1 cellular context compared by ENCODE assay signal in the genomic region with DNA sequence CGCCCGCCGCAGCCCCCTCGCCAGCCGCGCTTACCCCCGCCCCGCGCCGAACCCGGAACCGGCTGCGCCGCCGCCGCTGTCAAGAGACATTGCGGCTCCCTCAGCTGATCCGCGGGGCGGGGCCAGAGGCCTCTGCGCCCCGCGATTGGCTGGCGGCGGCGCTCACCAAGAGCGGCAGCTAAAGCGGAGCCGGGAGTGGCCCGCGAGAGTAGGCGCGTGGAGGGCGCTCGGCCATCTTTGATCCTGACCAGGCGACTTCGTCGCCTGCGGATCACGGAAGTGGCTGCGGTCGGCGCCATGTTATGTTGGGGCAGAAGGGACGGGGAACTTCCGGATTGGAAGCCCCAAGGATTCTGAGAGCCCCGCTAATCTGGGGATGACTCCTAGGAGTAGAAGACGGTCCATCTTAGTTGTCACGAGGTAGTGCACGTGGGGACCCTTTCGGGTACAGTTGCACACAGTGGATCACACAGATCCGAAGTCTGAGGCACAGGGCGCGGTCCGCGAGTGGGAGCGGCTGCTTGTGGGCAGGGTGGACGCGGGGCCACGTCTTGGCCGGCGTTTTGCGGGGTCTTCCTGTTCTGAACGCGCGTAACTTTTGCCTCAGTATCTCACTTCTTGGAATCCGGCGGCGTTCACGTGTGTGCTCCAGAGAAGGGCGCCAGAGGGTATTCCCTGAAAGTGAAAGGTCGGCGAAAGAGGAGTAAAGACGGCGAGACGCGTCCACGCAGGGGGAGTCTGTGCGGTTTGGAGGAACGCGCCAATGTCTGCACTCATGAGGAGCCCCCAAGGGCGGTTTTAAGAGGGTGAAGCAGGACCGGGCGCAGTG.
A peak's percentile ranks its signal among the peaks of the same experiment; 100 is the strongest.
TF ChIP-seq lines count a peak whose summit lies in the region.

A gene with protein sequence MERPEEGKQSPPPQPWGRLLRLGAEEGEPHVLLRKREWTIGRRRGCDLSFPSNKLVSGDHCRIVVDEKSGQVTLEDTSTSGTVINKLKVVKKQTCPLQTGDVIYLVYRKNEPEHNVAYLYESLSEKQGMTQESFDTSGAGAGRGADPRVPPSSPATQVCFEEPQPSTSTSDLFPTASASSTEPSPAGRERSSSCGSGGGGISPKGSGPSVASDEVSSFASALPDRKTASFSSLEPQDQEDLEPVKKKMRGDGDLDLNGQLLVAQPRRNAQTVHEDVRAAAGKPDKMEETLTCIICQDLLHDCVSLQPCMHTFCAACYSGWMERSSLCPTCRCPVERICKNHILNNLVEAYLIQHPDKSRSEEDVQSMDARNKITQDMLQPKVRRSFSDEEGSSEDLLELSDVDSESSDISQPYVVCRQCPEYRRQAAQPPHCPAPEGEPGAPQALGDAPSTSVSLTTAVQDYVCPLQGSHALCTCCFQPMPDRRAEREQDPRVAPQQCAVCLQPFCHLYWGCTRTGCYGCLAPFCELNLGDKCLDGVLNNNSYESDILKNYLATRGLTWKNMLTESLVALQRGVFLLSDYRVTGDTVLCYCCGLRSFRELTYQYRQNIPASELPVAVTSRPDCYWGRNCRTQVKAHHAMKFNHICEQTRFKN (minus strand): TSS at position 93 of the 829 bp plus-strand sequence. CDS start 277 bp downstream, outside the sequence.

TF ChIP-seq in HepG2, 621 proteins besides CTCF, POLR2A, EP300 and RAD21 (continued from another document and continues in another):
- TF ChIP-seq, protein P1, sequence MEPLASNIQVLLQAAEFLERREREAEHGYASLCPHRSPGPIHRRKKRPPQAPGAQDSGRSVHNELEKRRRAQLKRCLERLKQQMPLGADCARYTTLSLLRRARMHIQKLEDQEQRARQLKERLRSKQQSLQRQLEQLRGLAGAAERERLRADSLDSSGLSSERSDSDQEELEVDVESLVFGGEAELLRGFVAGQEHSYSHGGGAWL (CRISPR knock-in tag; IDR thresholded peaks at IDR 0.05) = 0 out of 2 replicates have a peak, but pooled peaks have one; percentile 35
- TF ChIP-seq ZNF232 (CRISPR knock-in tag; IDR thresholded peaks at IDR 0.05; ENCODE audit: borderline replicate concordance) (peak; percentile 50; the same call in 1 of the 2 replicates), MXD4 (CRISPR knock-in tag; IDR thresholded peaks at IDR 0.05) (peak; percentile 52), ZNF674 (CRISPR knock-in tag; IDR thresholded peaks at IDR 0.05; ENCODE audit: low read depth) (no peak), ZFP82 (CRISPR knock-in tag; IDR thresholded peaks at IDR 0.05; ENCODE audit: borderline replicate concordance) (peak; percentile 38; the same call in 1 of the 2 replicates), ZNF75D (CRISPR knock-in tag; IDR thresholded peaks at IDR 0.05; ENCODE audit: borderline replicate concordance) (no peak), ELF3 (CRISPR knock-in tag; IDR thresholded peaks at IDR 0.05) (peak; percentile 96), MIXL1 (CRISPR knock-in tag; IDR thresholded peaks at IDR 0.05) (0 out of 2 replicates have a peak, but pooled peaks have one; percentile 60), ZFP36 (IDR thresholded peaks at IDR 0.05; ENCODE audit: borderline replicate concordance, low read depth, low read length, partially characterized antibody) (no peak), ZFP62 (CRISPR knock-in tag; IDR thresholded peaks at IDR 0.05) (no peak), ZNF256 (CRISPR knock-in tag; conservative IDR thresholded peaks at IDR 0.05) (no peak), ZNF644 (CRISPR knock-in tag; IDR thresholded peaks at IDR 0.05; ENCODE audit: low read depth) (0 out of 2 replicates have a peak, but pooled peaks have one; percentile 42), RXRB (CRISPR knock-in tag; IDR thresholded peaks at IDR 0.05; ENCODE audit: borderline replicate concordance) (no peak), KDM5B (CRISPR knock-in tag; IDR thresholded peaks at IDR 0.05; ENCODE audit: borderline replicate concordance) (peak; percentile 90), TRIM24 (CRISPR knock-in tag; IDR thresholded peaks at IDR 0.05) (no peak), HOXA3 (CRISPR knock-in tag; IDR thresholded peaks at IDR 0.05) (peak; percentile 98), HIVEP1 (CRISPR knock-in tag; IDR thresholded peaks at IDR 0.05) (peak; percentile 58; the same call in 1 of the 2 replicates), ZNF737 (CRISPR knock-in tag; IDR thresholded peaks at IDR 0.05; ENCODE audit: borderline replicate concordance) (peak; percentile 59; the same call in 1 of the 2 replicates), ZNF615 (CRISPR knock-in tag; IDR thresholded peaks at IDR 0.05; ENCODE audit: borderline replicate concordance) (no peak), SKI (IDR thresholded peaks at IDR 0.05; ENCODE audit: partially characterized antibody) (peak; percentile 44), ZNF234 (CRISPR knock-in tag; conservative IDR thresholded peaks at IDR 0.05) (no peak), RFX1 (IDR thresholded peaks at IDR 0.05) (no peak), PHF8 (CRISPR knock-in tag; IDR thresholded peaks at IDR 0.05) (peak; percentile 88; the same call in 1 of the 2 replicates), NCOA1 (CRISPR knock-in tag; IDR thresholded peaks at IDR 0.05) (no peak), REXO4 (CRISPR knock-in tag; IDR thresholded peaks at IDR 0.05; ENCODE audit: borderline replicate concordance) (no peak), SPEN (CRISPR knock-in tag; IDR thresholded peaks at IDR 0.05; ENCODE audit: low read depth) (peak; percentile 61; the same call in 1 of the 2 replicates), CHD4 (IDR thresholded peaks at IDR 0.05; ENCODE audit: borderline replicate concordance, low read length) (no peak)
- TF ChIP-seq, protein P2, sequence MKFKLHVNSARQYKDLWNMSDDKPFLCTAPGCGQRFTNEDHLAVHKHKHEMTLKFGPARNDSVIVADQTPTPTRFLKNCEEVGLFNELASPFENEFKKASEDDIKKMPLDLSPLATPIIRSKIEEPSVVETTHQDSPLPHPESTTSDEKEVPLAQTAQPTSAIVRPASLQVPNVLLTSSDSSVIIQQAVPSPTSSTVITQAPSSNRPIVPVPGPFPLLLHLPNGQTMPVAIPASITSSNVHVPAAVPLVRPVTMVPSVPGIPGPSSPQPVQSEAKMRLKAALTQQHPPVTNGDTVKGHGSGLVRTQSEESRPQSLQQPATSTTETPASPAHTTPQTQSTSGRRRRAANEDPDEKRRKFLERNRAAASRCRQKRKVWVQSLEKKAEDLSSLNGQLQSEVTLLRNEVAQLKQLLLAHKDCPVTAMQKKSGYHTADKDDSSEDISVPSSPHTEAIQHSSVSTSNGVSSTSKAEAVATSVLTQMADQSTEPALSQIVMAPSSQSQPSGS (CRISPR knock-in tag; IDR thresholded peaks at IDR 0.05) = peak; percentile 66; the same call in 1 of the 2 replicates
- TF ChIP-seq, protein P3, sequence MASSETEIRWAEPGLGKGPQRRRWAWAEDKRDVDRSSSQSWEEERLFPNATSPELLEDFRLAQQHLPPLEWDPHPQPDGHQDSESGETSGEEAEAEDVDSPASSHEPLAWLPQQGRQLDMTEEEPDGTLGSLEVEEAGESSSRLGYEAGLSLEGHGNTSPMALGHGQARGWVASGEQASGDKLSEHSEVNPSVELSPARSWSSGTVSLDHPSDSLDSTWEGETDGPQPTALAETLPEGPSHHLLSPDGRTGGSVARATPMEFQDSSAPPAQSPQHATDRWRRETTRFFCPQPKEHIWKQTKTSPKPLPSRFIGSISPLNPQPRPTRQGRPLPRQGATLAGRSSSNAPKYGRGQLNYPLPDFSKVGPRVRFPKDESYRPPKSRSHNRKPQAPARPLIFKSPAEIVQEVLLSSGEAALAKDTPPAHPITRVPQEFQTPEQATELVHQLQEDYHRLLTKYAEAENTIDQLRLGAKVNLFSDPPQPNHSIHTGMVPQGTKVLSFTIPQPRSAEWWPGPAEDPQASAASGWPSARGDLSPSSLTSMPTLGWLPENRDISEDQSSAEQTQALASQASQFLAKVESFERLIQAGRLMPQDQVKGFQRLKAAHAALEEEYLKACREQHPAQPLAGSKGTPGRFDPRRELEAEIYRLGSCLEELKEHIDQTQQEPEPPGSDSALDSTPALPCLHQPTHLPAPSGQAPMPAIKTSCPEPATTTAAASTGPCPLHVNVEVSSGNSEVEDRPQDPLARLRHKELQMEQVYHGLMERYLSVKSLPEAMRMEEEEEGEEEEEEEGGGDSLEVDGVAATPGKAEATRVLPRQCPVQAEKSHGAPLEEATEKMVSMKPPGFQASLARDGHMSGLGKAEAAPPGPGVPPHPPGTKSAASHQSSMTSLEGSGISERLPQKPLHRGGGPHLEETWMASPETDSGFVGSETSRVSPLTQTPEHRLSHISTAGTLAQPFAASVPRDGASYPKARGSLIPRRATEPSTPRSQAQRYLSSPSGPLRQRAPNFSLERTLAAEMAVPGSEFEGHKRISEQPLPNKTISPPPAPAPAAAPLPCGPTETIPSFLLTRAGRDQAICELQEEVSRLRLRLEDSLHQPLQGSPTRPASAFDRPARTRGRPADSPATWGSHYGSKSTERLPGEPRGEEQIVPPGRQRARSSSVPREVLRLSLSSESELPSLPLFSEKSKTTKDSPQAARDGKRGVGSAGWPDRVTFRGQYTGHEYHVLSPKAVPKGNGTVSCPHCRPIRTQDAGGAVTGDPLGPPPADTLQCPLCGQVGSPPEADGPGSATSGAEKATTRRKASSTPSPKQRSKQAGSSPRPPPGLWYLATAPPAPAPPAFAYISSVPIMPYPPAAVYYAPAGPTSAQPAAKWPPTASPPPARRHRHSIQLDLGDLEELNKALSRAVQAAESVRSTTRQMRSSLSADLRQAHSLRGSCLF (CRISPR knock-in tag; IDR thresholded peaks at IDR 0.05; ENCODE audit: borderline replicate concordance) = no peak
- TF ChIP-seq, protein P4, sequence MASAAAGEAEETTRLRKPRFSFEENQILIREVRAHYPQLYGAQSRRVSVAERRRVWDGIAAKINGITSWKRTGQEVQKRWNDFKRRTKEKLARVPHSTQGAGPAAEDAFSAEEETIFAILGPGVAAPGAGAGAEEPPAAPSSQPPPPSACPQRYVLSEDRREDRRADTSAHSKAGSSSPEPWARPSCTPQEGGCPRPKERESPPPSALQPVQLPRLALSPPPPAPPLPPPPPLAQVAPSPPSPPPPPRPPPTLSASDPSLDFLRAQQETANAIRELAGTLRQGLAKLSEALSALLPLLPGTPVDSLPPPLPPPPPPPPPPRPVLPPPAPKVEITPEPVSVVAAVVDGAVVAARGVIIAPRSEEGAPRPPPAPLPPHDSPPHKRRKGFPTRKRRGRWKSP (CRISPR knock-in tag; IDR thresholded peaks at IDR 0.05) = peak; percentile 52; the same call in 1 of the 2 replicates
- TF ChIP-seq, protein P5, sequence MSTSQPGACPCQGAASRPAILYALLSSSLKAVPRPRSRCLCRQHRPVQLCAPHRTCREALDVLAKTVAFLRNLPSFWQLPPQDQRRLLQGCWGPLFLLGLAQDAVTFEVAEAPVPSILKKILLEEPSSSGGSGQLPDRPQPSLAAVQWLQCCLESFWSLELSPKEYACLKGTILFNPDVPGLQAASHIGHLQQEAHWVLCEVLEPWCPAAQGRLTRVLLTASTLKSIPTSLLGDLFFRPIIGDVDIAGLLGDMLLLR (CRISPR knock-in tag; IDR thresholded peaks at IDR 0.05) = no peak
- TF ChIP-seq, protein P6, sequence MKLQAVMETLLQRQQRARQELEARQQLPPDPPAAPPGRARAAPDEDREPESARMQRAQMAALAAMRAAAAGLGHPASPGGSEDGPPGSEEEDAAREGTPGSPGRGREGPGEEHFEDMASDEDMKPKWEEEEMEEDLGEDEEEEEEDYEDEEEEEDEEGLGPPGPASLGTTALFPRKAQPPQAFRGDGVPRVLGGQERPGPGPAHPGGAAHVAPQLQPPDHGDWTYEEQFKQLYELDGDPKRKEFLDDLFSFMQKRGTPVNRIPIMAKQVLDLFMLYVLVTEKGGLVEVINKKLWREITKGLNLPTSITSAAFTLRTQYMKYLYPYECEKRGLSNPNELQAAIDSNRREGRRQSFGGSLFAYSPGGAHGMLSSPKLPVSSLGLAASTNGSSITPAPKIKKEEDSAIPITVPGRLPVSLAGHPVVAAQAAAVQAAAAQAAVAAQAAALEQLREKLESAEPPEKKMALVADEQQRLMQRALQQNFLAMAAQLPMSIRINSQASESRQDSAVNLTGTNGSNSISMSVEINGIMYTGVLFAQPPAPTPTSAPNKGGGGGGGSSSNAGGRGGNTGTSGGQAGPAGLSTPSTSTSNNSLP (IDR thresholded peaks at IDR 0.05; ENCODE audit: low read depth, low read length) = 0 out of 2 replicates have a peak, but pooled peaks have one; percentile 24
- TF ChIP-seq, protein P7, sequence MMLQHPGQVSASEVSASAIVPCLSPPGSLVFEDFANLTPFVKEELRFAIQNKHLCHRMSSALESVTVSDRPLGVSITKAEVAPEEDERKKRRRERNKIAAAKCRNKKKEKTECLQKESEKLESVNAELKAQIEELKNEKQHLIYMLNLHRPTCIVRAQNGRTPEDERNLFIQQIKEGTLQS (CRISPR knock-in tag; IDR thresholded peaks at IDR 0.05) = peak; percentile 25; the same call in 1 of the 2 replicates
- TF ChIP-seq, protein P8, sequence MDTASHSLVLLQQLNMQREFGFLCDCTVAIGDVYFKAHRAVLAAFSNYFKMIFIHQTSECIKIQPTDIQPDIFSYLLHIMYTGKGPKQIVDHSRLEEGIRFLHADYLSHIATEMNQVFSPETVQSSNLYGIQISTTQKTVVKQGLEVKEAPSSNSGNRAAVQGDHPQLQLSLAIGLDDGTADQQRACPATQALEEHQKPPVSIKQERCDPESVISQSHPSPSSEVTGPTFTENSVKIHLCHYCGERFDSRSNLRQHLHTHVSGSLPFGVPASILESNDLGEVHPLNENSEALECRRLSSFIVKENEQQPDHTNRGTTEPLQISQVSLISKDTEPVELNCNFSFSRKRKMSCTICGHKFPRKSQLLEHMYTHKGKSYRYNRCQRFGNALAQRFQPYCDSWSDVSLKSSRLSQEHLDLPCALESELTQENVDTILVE (CRISPR knock-in tag; IDR thresholded peaks at IDR 0.05) = peak; percentile 44; the same call in 1 of the 2 replicates
- TF ChIP-seq, protein P9, sequence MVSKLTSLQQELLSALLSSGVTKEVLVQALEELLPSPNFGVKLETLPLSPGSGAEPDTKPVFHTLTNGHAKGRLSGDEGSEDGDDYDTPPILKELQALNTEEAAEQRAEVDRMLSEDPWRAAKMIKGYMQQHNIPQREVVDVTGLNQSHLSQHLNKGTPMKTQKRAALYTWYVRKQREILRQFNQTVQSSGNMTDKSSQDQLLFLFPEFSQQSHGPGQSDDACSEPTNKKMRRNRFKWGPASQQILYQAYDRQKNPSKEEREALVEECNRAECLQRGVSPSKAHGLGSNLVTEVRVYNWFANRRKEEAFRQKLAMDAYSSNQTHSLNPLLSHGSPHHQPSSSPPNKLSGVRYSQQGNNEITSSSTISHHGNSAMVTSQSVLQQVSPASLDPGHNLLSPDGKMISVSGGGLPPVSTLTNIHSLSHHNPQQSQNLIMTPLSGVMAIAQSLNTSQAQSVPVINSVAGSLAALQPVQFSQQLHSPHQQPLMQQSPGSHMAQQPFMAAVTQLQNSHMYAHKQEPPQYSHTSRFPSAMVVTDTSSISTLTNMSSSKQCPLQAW (CRISPR knock-in tag; IDR thresholded peaks at IDR 0.05) = 0 out of 2 replicates have a peak, but pooled peaks have one; percentile 53
- TF ChIP-seq, protein P10, sequence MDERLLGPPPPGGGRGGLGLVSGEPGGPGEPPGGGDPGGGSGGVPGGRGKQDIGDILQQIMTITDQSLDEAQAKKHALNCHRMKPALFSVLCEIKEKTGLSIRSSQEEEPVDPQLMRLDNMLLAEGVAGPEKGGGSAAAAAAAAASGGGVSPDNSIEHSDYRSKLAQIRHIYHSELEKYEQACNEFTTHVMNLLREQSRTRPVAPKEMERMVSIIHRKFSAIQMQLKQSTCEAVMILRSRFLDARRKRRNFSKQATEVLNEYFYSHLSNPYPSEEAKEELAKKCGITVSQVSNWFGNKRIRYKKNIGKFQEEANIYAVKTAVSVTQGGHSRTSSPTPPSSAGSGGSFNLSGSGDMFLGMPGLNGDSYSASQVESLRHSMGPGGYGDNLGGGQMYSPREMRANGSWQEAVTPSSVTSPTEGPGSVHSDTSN (CRISPR knock-in tag; IDR thresholded peaks at IDR 0.05) = no peak
- TF ChIP-seq, protein P11, sequence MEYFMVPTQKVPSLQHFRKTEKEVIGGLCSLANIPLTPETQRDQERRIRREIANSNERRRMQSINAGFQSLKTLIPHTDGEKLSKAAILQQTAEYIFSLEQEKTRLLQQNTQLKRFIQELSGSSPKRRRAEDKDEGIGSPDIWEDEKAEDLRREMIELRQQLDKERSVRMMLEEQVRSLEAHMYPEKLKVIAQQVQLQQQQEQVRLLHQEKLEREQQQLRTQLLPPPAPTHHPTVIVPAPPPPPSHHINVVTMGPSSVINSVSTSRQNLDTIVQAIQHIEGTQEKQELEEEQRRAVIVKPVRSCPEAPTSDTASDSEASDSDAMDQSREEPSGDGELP (IDR thresholded peaks at IDR 0.05; ENCODE audit: borderline replicate concordance, low read depth) = peak; percentile 98
